In genomic region chr7:23107781-23108180, GRCh38 we compare ENCODE assay signal across 10 cellular contexts. TPM values are rescaled to one million over a fixed set of nuclear protein-coding genes. Genes with fewer than 3 reads are reported as not detected.
DNase-seq lines count a peak whose midpoint lies in the region; ATAC-seq and TF ChIP-seq lines count a peak whose summit lies in the region.
"Had no signal": no experiment of that assay in that cellular context is flagged by ENCODE, and none has a peak within 500 bp of the region (broad histone marks: within the 10 kb centered on the region; RNA-seq: fewer than 3 reads in every experiment).

No MANE protein-coding gene starts in this region.

- intact Hi-C loops in lower lobe of right lung (cut with DNase I): no loop called here
- intact Hi-C loops in mucosa of descending colon (cut with DNase I, micrococcal nuclease): loop anchor here in 1 of 2 donors (10.0 kb wide), 1 partner anchor 77 kb away; the partner anchor contains the start of gene NUP42

- H3K27ac ChIP-seq in coronary artery (no peak overlapping the region), lower lobe of right lung (no peak overlapping the region)
- H3K27ac ChIP-seq: epithelial cell of prostate had no signal

- peak overlapping the region; percentile 93 for H3K4me2 ChIP-seq in Loucy (ENCODE audit: low read depth, low read length, poor library complexity, severe bottlenecking)

- no peak for ATAC-seq in lower lobe of right lung
- ATAC-seq in mucosa of descending colon: no peak

- H3F3A ChIP-seq in Loucy (ENCODE audit: low read depth): peaks cover 3% of the 10 kb centered on the region; the same call in 1 of the 2 replicates

- H3K9me3 ChIP-seq in Loucy (ENCODE audit: insufficient read depth, low read depth, low read length): no peaks in the 10 kb centered on the region
- no peaks in the 10 kb centered on the region for H3K9me3 ChIP-seq in lower lobe of right lung
- no peaks in the 10 kb centered on the region for H3K9me3 ChIP-seq in mucosa of descending colon

- no peak overlapping the region for H2AFZ ChIP-seq in Loucy (ENCODE audit: low read length)

- H3K79me2 ChIP-seq in Loucy (ENCODE audit: insufficient read depth, low read length): peaks cover 49% of the 10 kb centered on the region

- H3K27me3 ChIP-seq in Loucy (ENCODE audit: insufficient read depth, low read length, poor library complexity, severe bottlenecking) (no peaks in the 10 kb centered on the region), lower lobe of right lung (ENCODE audit: low read depth) (no peaks in the 10 kb centered on the region)

- peak overlapping the region; percentile 83 for H3K9ac ChIP-seq in Loucy (ENCODE audit: low read depth, low read length, poor library complexity, severe bottlenecking)

- H3K4me3 ChIP-seq in AG09309 (ENCODE audit: control insufficient read depth, low read depth, low read length): peak overlapping the region; percentile 88; the same call in 1 of the 2 replicates
- peak overlapping the region; percentile 94 for H3K4me3 ChIP-seq in Loucy (ENCODE audit: low read length, poor library complexity, severe bottlenecking)
- H3K4me3 ChIP-seq in coronary artery: peak overlapping the region; percentile 90
- peak overlapping the region; percentile 92 for H3K4me3 ChIP-seq in lower lobe of right lung
- H3K4me3 ChIP-seq in mucosa of descending colon: no peak overlapping the region

- H3K9me2 ChIP-seq in Loucy (replicated peaks; ENCODE audit: low read depth, low read length): no peaks in the 10 kb centered on the region

- no peak for DNase-seq in AG09309 (ENCODE audit: low read depth)
- DNase-seq in coronary artery (ENCODE audit: low spot score): no peak
- no peak for DNase-seq in lower lobe of right lung
- DNase-seq in HK-2 (ENCODE audit: unreplicated experiment): no peak
- no peak for DNase-seq in GM03348 (ENCODE audit: low spot score)
- DNase-seq in mucosa of descending colon: no peak
- DNase-seq in NCI-H2227 (lab: John Stamatoyannopoulos, UW; ENCODE audit: unreplicated experiment): no peak
- DNase-seq: NCI-H2171 treated with DMSO at 0.1 percent for 48 hours had no signal

- no peaks in the 10 kb centered on the region for H3K36me3 ChIP-seq in Loucy (ENCODE audit: insufficient read depth, low read length)
- H3K36me3 ChIP-seq in lower lobe of right lung: no peaks in the 10 kb centered on the region
- no peaks in the 10 kb centered on the region for H3K36me3 ChIP-seq in mucosa of descending colon (ENCODE audit: low read depth)

- H4K20me1 ChIP-seq in Loucy (ENCODE audit: insufficient read depth, low read length, poor library complexity, severe bottlenecking): peaks cover 16% of the 10 kb centered on the region

- H3K4me1 ChIP-seq in Loucy (ENCODE audit: insufficient read depth, low read length, poor library complexity, severe bottlenecking) (peaks cover 55% of the 10 kb centered on the region), lower lobe of right lung (peaks cover 23% of the 10 kb centered on the region), mucosa of descending colon (ENCODE audit: low read depth) (peaks cover 8% of the 10 kb centered on the region)

- TF ChIP-seq CTCF in AG09309 (IDR thresholded peaks at IDR 0.05; ENCODE audit: control insufficient read depth, insufficient read depth, low read depth, low read length, missing control alignments) (no peak), Loucy (conservative IDR thresholded peaks at IDR 0.05; ENCODE audit: low read length) (no peak), coronary artery (IDR thresholded peaks at IDR 0.05) (no peak), lower lobe of right lung (IDR thresholded peaks at IDR 0.05) (no peak), mucosa of descending colon (IDR thresholded peaks at IDR 0.05) (no peak)

RNA-seq across cellular contexts. Expression of gene KLHL7, which starts 2.2 kb away (rescaled TPM):
- total RNA-seq in lower lobe of right lung: 18.7 TPM
- 10 to 100 TPM; 15.6 to 25.5 (median 21.3) TPM for total RNA-seq in mucosa of descending colon
